ENCODE assay signal across 25 cellular contexts in genomic region chrX:72539822-72540221, GRCh38. TPM values are rescaled to one million over a fixed set of nuclear protein-coding genes. Genes with fewer than 3 reads are reported as not detected.
DNase-seq lines count a peak whose midpoint lies in the region; ATAC-seq and TF ChIP-seq lines count a peak whose summit lies in the region.
"Had no signal": no experiment of that assay in that cellular context is flagged by ENCODE, and none has a peak within 500 bp of the region (broad histone marks: within the 10 kb centered on the region; RNA-seq: fewer than 3 reads in every experiment).

No MANE protein-coding gene starts in this region.

- peak; percentile 40 for ATAC-seq in left ventricle myocardium superior
- ATAC-seq in Right ventricle myocardium inferior = no peak
- no peak for ATAC-seq in gastrocnemius medialis
- ATAC-seq in GM21717 (IDR thresholded peaks at IDR 0.05; ENCODE audit: unreplicated experiment) = no peak

- no peaks in the 10 kb centered on the region for H3K9me3 ChIP-seq in gastrocnemius medialis
- H3K9me3 ChIP-seq: colonic mucosa, neutrophil, right lobe of liver, SJSA1, stomach, thyroid gland, uterus had no signal

- no peaks in the 10 kb centered on the region for H3K27me3 ChIP-seq in gastrocnemius medialis
- H3K27me3 ChIP-seq: colonic mucosa, neutrophil, right lobe of liver, SJSA1, stomach, thyroid gland, uterus had no signal

- H3K27ac ChIP-seq in gastrocnemius medialis = no peak overlapping the region
- H3K27ac ChIP-seq: colonic mucosa, neutrophil, SJSA1, stomach, thyroid gland, uterus had no signal

- no peaks in the 10 kb centered on the region for H3K36me3 ChIP-seq in gastrocnemius medialis
- H3K36me3 ChIP-seq: colonic mucosa, neutrophil, right lobe of liver, SJSA1, thyroid gland, uterus had no signal

- no peak for TF ChIP-seq CTCF in gastrocnemius medialis (IDR thresholded peaks at IDR 0.05 in 4 of 5, conservative IDR thresholded peaks at IDR 0.05 in 1 of 5)

- H3K4me3 ChIP-seq in gastrocnemius medialis = no peak overlapping the region
- H3K4me3 ChIP-seq: colonic mucosa, right lobe of liver, SJSA1, stomach, thyroid gland, uterus had no signal

- in situ Hi-C loops in SK-MEL-5 (cut with HindIII; ENCODE audit: low pct_unique_long_range_greater_than_20kb, low sequenced_read_pairs) (no loop called here), gastrocnemius medialis (cut with MboI; ENCODE audit: low sequenced_read_pairs in 4 of 4) (loop anchor here in 2 of 4 donors (25.0 kb wide), 3 partner anchors 253 to 528 kb away; partner anchors contain the start of genes ERCC6L (in 1 of the 2) and RPS4X (in 1 of the 2))

- intact Hi-C loops in left ventricle myocardium superior (cut with micrococcal nuclease) = no loop called here
- intact Hi-C loops in Right ventricle myocardium inferior (cut with DNase I) = loop anchor here (5.0 to 10.0 kb wide), 2 partner anchors 155 to 233 kb away; partner anchors contain the start of gene CITED1
- intact Hi-C loops in gastrocnemius medialis (cut with DNase I; ENCODE audit: low total_unique reads) = loop anchor here (10.0 kb wide), 1 partner anchor 295 kb away; no protein-coding TSS in a partner anchor

- H3K4me1 ChIP-seq in gastrocnemius medialis = peaks cover 0 to 13% of the 10 kb centered on the region in 2 donors
- H3K4me1 ChIP-seq: colonic mucosa, right lobe of liver, SJSA1, uterus had no signal

- no peak for DNase-seq in left ventricle myocardium superior
- no peak for DNase-seq in Right ventricle myocardium inferior (ENCODE audit: missing footprints)
- DNase-seq in SK-MEL-5 (ENCODE audit: low read depth, low spot score) = peak; percentile 51
- DNase-seq in iris pigment epithelial cell (ENCODE audit: low read depth) = peak; percentile 4
- no peak for DNase-seq in gastrocnemius medialis
- no peak for DNase-seq in NAMALWA (ENCODE audit: low spot score)
- DNase-seq: activated CD4-positive, alpha-beta T cell treated with anti-CD3 and anti-CD28 coated beads, Interleukin-2, amount 10 ng/mL, durations not matched to agents 7 days and 5 days; activated gamma-delta T cell; activated naive CD8-positive, alpha-beta T cell treated with anti-CD3 and anti-CD28 coated beads for 36 hours; activated T-cell treated with anti-CD3 and anti-CD28 coated beads, Interleukin-2, amount 50 U/mL, for 1 hour; anterior cingulate cortex; CD8-positive, alpha-beta memory T cell; colonic mucosa; effector CD8-positive, alpha-beta T cell; islet precursor cell; naive B cell; right lobe of liver; RPMI8226; stomach; T1000; thyroid gland; uterus had no signal

- TF ChIP-seq POLR2A in gastrocnemius medialis (IDR thresholded peaks at IDR 0.05) = no peak

RNA-seq across cellular contexts. Expression of gene HDAC8, which starts 32.8 kb away (rescaled TPM):
- total RNA-seq in left ventricle myocardium superior = 18.3 TPM
- 18.6 TPM for total RNA-seq in Right ventricle myocardium inferior
- 23.0 and 27.1 TPM in 2 replicates for total RNA-seq in SK-MEL-5 (2014; rRNA removed; shearing (Covaris generic))
- polyA plus RNA-seq in SK-MEL-5 (2015; cell fraction: cytosol; rRNA removed) = 18.2 and 22.5 TPM in 2 replicates
- polyA plus RNA-seq in SK-MEL-5 (2015; cell fraction: nucleus; rRNA removed) = 18.9 and 25.0 TPM in 2 replicates
- 10 to 100 TPM in 3 of 4 donors, 1 to 10 TPM in 1; 9.0 to 18.1 (median 14.2) TPM for total RNA-seq in gastrocnemius medialis

Comparison
In these comparisons a context has a peak if more than half of its experiments do, and no peak if none do; other contexts are left out.
1. DNase-seq: peak in SK-MEL-5 (single experiment) and iris pigment epithelial cell (single experiment); none in left ventricle myocardium superior (single experiment), Right ventricle myocardium inferior (single experiment), gastrocnemius medialis (0 of 2) and NAMALWA (single experiment).